Comparison of ENCODE assay signal across 8 cellular contexts in genomic region chrX:11239230-11239629, GRCh38. TPM values are rescaled to one million over a fixed set of nuclear protein-coding genes. Genes with fewer than 3 reads are reported as not detected.
A peak's percentile ranks its signal among the peaks of the same experiment; 100 is the strongest.
DNase-seq lines count a peak whose midpoint lies in the region; ATAC-seq and TF ChIP-seq lines count a peak whose summit lies in the region.

No MANE protein-coding gene starts in this region.

- H3K79me1 ChIP-seq in mesendoderm (ENCODE audit: low read length), result no peaks in the 10 kb centered on the region

- H3K36me3 ChIP-seq in mesendoderm (ENCODE audit: control insufficient read depth, insufficient read depth, low read length), result no peaks in the 10 kb centered on the region

- H3K18ac ChIP-seq in mesendoderm (ENCODE audit: low read length), result no peak overlapping the region

- DNase-seq in AG08395 (ENCODE audit: low spot score), result peak; percentile 48
- DNase-seq in epithelial cell of prostate (ENCODE audit: low read depth, low spot score), result peak; percentile 79
- DNase-seq in nephron progenitor cell, result no peak
- no peak for DNase-seq in mesendoderm
- DNase-seq in NCI-H526 (lab: John Stamatoyannopoulos, UW), result no peak
- no peak for DNase-seq in activated CD4-positive, alpha-beta T cell treated with anti-CD3 and anti-CD28 coated beads for 1 hour

- H3K4me3 Mint-ChIP-seq in nephron progenitor cell, result no peak overlapping the region

- H4K5ac ChIP-seq in mesendoderm (ENCODE audit: low read length), result no peak overlapping the region

- no peak overlapping the region for H2BK120ac ChIP-seq in mesendoderm (ENCODE audit: low read depth, low read length)

- no peaks in the 10 kb centered on the region for H3K79me2 ChIP-seq in mesendoderm (ENCODE audit: control insufficient read depth, insufficient read depth, low read length)

- no peak overlapping the region for H3K27ac Mint-ChIP-seq in nephron progenitor cell

- ATAC-seq in GM19043 (IDR thresholded peaks at IDR 0.05; ENCODE audit: low read depth, unreplicated experiment) (peak; percentile 82), HG03354 (IDR thresholded peaks at IDR 0.05; ENCODE audit: poor library complexity, severe bottlenecking, unreplicated experiment) (peak; percentile 89)

- no peak overlapping the region for H3K23ac ChIP-seq in mesendoderm (ENCODE audit: low read length)

- H3K36me3 Mint-ChIP-seq in nephron progenitor cell (ENCODE audit: low read depth), result no peaks in the 10 kb centered on the region

- peaks cover 23% of the 10 kb centered on the region for H3K9me3 Mint-ChIP-seq in nephron progenitor cell

- H3K4me2 ChIP-seq in mesendoderm (ENCODE audit: low read length), result no peak overlapping the region

- H3K4me3 ChIP-seq in mesendoderm (ENCODE audit: low read length), result no peak overlapping the region

- H3K27me3 Mint-ChIP-seq in nephron progenitor cell (ENCODE audit: low read depth, poor library complexity), result no peaks in the 10 kb centered on the region

- H2AK5ac ChIP-seq in mesendoderm (ENCODE audit: low read length), result no peak overlapping the region

- H3K27me3 ChIP-seq in mesendoderm (ENCODE audit: insufficient read depth, low read length, poor library complexity), result no peaks in the 10 kb centered on the region

- no peak overlapping the region for H3K56ac ChIP-seq in mesendoderm (ENCODE audit: low read length)

- H3K4ac ChIP-seq in mesendoderm (ENCODE audit: low read depth, low read length), result no peak overlapping the region

- H2BK15ac ChIP-seq in mesendoderm (replicated peaks; ENCODE audit: low read depth), result no peak overlapping the region

- no peak overlapping the region for H4K8ac ChIP-seq in mesendoderm (ENCODE audit: low read depth, low read length)

- H3K4me1 ChIP-seq in mesendoderm (ENCODE audit: control insufficient read depth, low read depth, low read length), result no peaks in the 10 kb centered on the region

- no peak overlapping the region for H2BK5ac ChIP-seq in mesendoderm (ENCODE audit: low read length)

- H3K9ac ChIP-seq in mesendoderm (ENCODE audit: low read length), result no peak overlapping the region

- H3K27ac ChIP-seq in epithelial cell of prostate (peak overlapping the region; percentile 57), mesendoderm (ENCODE audit: low read depth, low read length) (no peak overlapping the region)

- TF ChIP-seq CTCF in nephron progenitor cell (IDR thresholded peaks at IDR 0.05), result no peak

- no peaks in the 10 kb centered on the region for H3K4me1 Mint-ChIP-seq in nephron progenitor cell

RNA-seq across cellular contexts. Expression of gene AMELX, which starts 54.0 kb away (rescaled TPM):
- not detected for polyA plus RNA-seq in mesendoderm (2013, experiment 1 of 2)
- not detected for polyA plus RNA-seq in mesendoderm (2013, experiment 2 of 2)

Comparison
In these comparisons a context has a peak if more than half of its experiments do, and no peak if none do; other contexts are left out.
1. DNase-seq: peak in AG08395 (single experiment) and epithelial cell of prostate (single experiment); none in nephron progenitor cell (single experiment), mesendoderm (single experiment), NCI-H526 (0 of 2) and activated CD4-positive, alpha-beta T cell treated with anti-CD3 and anti-CD28 coated beads for 1 hour (single experiment).